ENCODE assay signal across 23 cellular contexts in the genomic region with DNA sequence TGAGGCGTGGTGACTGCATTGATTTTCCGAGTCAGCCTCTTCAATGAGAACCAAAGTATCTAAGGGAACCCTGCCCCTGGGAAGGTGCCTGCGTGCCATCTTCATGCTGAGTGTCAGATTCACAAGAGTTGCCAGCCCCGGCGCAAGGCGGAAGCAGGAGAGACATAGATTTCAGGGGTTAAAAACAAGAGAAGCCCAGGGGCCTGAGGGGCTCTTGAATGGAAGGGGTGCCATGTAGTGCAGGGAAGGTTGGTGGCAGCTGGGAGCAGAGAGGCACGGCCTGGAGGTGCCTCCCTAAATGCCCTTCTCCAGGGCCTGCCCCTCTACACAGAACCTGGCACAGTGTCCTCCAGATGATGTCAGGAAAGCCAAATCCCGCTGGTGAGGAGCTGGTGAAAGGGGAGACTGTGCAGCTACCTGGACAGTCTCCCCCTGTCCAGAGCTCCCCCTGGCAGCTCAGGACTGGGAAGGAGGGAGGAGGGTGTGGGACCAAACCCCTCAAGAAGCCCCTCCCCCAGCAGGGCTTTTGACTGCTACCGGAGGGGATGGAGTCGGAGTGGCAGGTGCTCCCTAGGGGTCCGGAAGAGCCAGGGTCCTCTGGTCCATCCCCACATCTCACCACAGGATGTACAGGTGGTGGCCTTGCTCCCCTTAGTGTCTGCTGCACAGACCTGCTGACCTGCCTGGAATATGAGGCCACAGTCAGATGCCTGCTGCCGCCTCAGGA.
"Had no signal": no experiment of that assay in that cellular context is flagged by ENCODE, and none has a peak within 500 bp of the region (broad histone marks: within the 10 kb centered on the region; RNA-seq: fewer than 3 reads in every experiment).

No MANE protein-coding gene starts in this region.

- H3K36me3 ChIP-seq: colonic mucosa had no signal

- H3K27ac Mint-ChIP-seq: activated CD4-positive, alpha-beta T cell treated with anti-CD3 and anti-CD28 coated beads for 36 hours; activated CD8-positive, alpha-beta T cell treated with anti-CD3 and anti-CD28 coated beads, Interleukin-2, amount 10 ng/mL, durations not matched to agents 7 days and 5 days; activated naive CD8-positive, alpha-beta T cell; activated T-cell treated with anti-CD3 and anti-CD28 coated beads, Interleukin-2, amount 50 U/mL, for 24 hours; activated T-helper 17 cell treated with anti-CD3 and anti-CD28 coated beads, Interleukin-2, amount 50 U/mL, for 72 hours; effector memory CD8-positive, alpha-beta T cell; memory B cell; naive thymus-derived CD8-positive, alpha-beta T cell; T-helper 2 cell treated with Interferon-gamma antibody and Interleukin-4, amounts not matched to agents 5 μg/mL and 100 μg/mL, for 36 hours had no signal

- H3K27me3 Mint-ChIP-seq: activated CD4-positive, alpha-beta T cell treated with anti-CD3 and anti-CD28 coated beads for 36 hours; activated T-cell treated with anti-CD3 and anti-CD28 coated beads, Interleukin-2, amount 50 U/mL, for 24 hours; activated T-helper 17 cell treated with anti-CD3 and anti-CD28 coated beads, Interleukin-2, amount 50 U/mL, for 72 hours; effector memory CD8-positive, alpha-beta T cell; memory B cell had no signal

- H3K27me3 ChIP-seq: body of pancreas, colonic mucosa had no signal

- H3K9me3 ChIP-seq: body of pancreas, colonic mucosa, psoas muscle had no signal

- H3K4me3 ChIP-seq: body of pancreas, colonic mucosa, dorsolateral prefrontal cortex, psoas muscle had no signal

- DNase-seq: activated CD4-positive, alpha-beta T cell treated with anti-CD3 and anti-CD28 coated beads for 36 hours; activated CD4-positive, CD25-positive, alpha-beta regulatory T cell; activated CD8-positive, alpha-beta T cell treated with anti-CD3 and anti-CD28 coated beads, Interleukin-2, amount 10 ng/mL, durations not matched to agents 7 days and 5 days; activated T-cell treated with anti-CD3 and anti-CD28 coated beads, Interleukin-2, amount 50 U/mL, for 24 hours; aorta; body of pancreas; cerebellar nuclear complex; colonic mucosa; effector memory CD8-positive, alpha-beta T cell; foreskin fibroblast; hippocampal formation; psoas muscle; stimulated activated CD4-positive, alpha-beta T cell treated with anti-CD3 and anti-CD28 coated beads, Interleukin-15, amount 100 ng/mL, for 24 hours; stimulated activated CD4-positive, alpha-beta T cell treated with anti-CD3 and anti-CD28 coated beads, Interleukin-2, amount 100 ng/mL, for 24 hours; stimulated activated naive CD4-positive, alpha-beta T cell; T-helper 1 cell; trophoblast cell had no signal

- H3K4me3 Mint-ChIP-seq: activated CD4-positive, alpha-beta T cell treated with anti-CD3 and anti-CD28 coated beads for 36 hours; activated CD8-positive, alpha-beta T cell treated with anti-CD3 and anti-CD28 coated beads, Interleukin-2, amount 10 ng/mL, durations not matched to agents 7 days and 5 days; activated naive CD8-positive, alpha-beta T cell; activated T-cell treated with anti-CD3 and anti-CD28 coated beads, Interleukin-2, amount 50 U/mL, for 24 hours; activated T-helper 17 cell treated with anti-CD3 and anti-CD28 coated beads, Interleukin-2, amount 50 U/mL, for 72 hours; effector memory CD8-positive, alpha-beta T cell; memory B cell; naive thymus-derived CD8-positive, alpha-beta T cell; T-helper 2 cell treated with Interferon-gamma antibody and Interleukin-4, amounts not matched to agents 5 μg/mL and 100 μg/mL, for 36 hours had no signal

- H3K4me1 Mint-ChIP-seq: activated CD4-positive, alpha-beta T cell treated with anti-CD3 and anti-CD28 coated beads for 36 hours; activated T-helper 17 cell treated with anti-CD3 and anti-CD28 coated beads, Interleukin-2, amount 50 U/mL, for 72 hours; memory B cell; naive thymus-derived CD8-positive, alpha-beta T cell had no signal

- H3K4me1 ChIP-seq: colonic mucosa, psoas muscle had no signal

- ATAC-seq: activated CD4-positive, alpha-beta T cell treated with anti-CD3 and anti-CD28 coated beads for 36 hours; activated CD8-positive, alpha-beta T cell treated with anti-CD3 and anti-CD28 coated beads, Interleukin-2, amount 10 ng/mL, durations not matched to agents 7 days and 5 days; activated T-helper 17 cell treated with anti-CD3 and anti-CD28 coated beads, Interleukin-2, amount 50 U/mL, for 72 hours; body of pancreas; effector memory CD8-positive, alpha-beta T cell; naive thymus-derived CD8-positive, alpha-beta T cell; psoas muscle had no signal

- H3K36me3 Mint-ChIP-seq: activated naive CD8-positive, alpha-beta T cell; memory B cell; naive thymus-derived CD8-positive, alpha-beta T cell had no signal

- H3K27ac ChIP-seq: body of pancreas, colonic mucosa, dorsolateral prefrontal cortex, psoas muscle had no signal
